Comparison of ENCODE assay signal across 8 cellular contexts in the genomic region with DNA sequence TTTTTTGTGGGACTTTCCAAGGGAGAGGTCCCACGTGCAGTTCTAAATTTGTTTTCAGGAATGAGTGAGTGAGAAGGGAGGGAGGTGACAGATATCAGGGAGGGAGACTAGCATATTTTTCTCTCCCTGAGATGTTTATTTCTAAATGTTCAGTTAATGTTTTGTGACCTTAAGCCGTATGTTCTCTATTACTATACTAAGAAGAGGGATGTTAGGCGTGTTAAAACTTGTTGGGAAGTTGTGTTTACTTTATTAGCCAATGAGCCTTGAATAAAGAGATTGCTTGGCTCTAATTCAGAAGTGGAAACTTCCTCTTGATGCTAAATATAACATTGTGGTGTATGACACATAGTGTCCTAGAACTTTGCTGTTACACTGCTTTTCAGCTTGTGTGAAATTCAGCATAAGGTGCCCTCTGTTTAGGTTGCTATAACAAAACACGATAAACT. TPM values are rescaled to one million over a fixed set of nuclear protein-coding genes. Genes with fewer than 3 reads are reported as not detected.
A peak's percentile ranks its signal among the peaks of the same experiment; 100 is the strongest.
DNase-seq lines count a peak whose midpoint lies in the region; ATAC-seq and TF ChIP-seq lines count a peak whose summit lies in the region.

No MANE protein-coding gene starts in this region.

- no peaks in the 10 kb centered on the region for H3K4me1 ChIP-seq in prostate gland (replicated peaks)

- H3K27me3 Mint-ChIP-seq in activated CD8-positive, alpha-beta memory T cell treated with anti-CD3 and anti-CD28 coated beads, Interleukin-2, amount 10 ng/mL, durations not matched to agents 7 days and 5 days = peaks cover 15% of the 10 kb centered on the region

- 36% methylated on average over 4 of the region's 4 CpGs for WGBS in prostate gland

- DNase-seq in astrocyte of the hippocampus (ENCODE audit: low read depth, low spot score) = peak; percentile 55
- DNase-seq in prostate gland (ENCODE audit: low spot score) = peak; percentile 12
- DNase-seq in NCI-H2029 treated with DMSO at 0.1 percent for 48 hours (lab: John Stamatoyannopoulos, UW) = no peak
- DNase-seq in activated CD8-positive, alpha-beta memory T cell treated with anti-CD3 and anti-CD28 coated beads, Interleukin-2, amount 10 ng/mL, durations not matched to agents 7 days and 5 days = no peak
- no peak for DNase-seq in H7

- no peak for TF ChIP-seq CTCF in prostate gland (IDR thresholded peaks at IDR 0.05)

- no peak overlapping the region for H3K4me3 Mint-ChIP-seq in activated CD8-positive, alpha-beta memory T cell treated with anti-CD3 and anti-CD28 coated beads, Interleukin-2, amount 10 ng/mL, durations not matched to agents 7 days and 5 days

- peak overlapping the region in 1 of 2 donors; percentile 7 for H3K27ac ChIP-seq in prostate gland

- ATAC-seq in GM18499 (IDR thresholded peaks at IDR 0.05; ENCODE audit: insufficient read depth, unreplicated experiment) (peak; percentile 47), HG03565 (IDR thresholded peaks at IDR 0.05; ENCODE audit: unreplicated experiment) (peak; percentile 74), HG02852 (IDR thresholded peaks at IDR 0.05; ENCODE audit: unreplicated experiment) (no peak)
- no peak for ATAC-seq in activated CD8-positive, alpha-beta memory T cell treated with anti-CD3 and anti-CD28 coated beads, Interleukin-2, amount 10 ng/mL, durations not matched to agents 7 days and 5 days

- H3K27me3 ChIP-seq in prostate gland (replicated peaks; ENCODE audit: insufficient read depth) (no peaks in the 10 kb centered on the region), H7 (ENCODE audit: control insufficient read depth, insufficient read depth, low read length) (no peaks in the 10 kb centered on the region)

- H3K4me3 ChIP-seq in prostate gland (no peak overlapping the region), H7 (ENCODE audit: insufficient read depth, low read depth, low read length) (no peak overlapping the region)

- no peaks in the 10 kb centered on the region for H3K36me3 ChIP-seq in prostate gland
- no peaks in the 10 kb centered on the region for H3K36me3 ChIP-seq in H7 (replicated peaks; ENCODE audit: control insufficient read depth, insufficient read depth, low read length)

- intact Hi-C loops in prostate gland (cut with DNase I) = no loop called here

- H3K36me3 Mint-ChIP-seq in activated CD8-positive, alpha-beta memory T cell treated with anti-CD3 and anti-CD28 coated beads, Interleukin-2, amount 10 ng/mL, durations not matched to agents 7 days and 5 days = no peaks in the 10 kb centered on the region

- no peaks in the 10 kb centered on the region for H3K9me3 ChIP-seq in prostate gland

- CTCF ChIA-PET in activated CD8-positive, alpha-beta memory T cell treated with anti-CD3 and anti-CD28 coated beads, Interleukin-2, amount 10 ng/mL, durations not matched to agents 7 days and 5 days (lab: Charles Lee) = no interaction called here

- H3K9me3 Mint-ChIP-seq in activated CD8-positive, alpha-beta memory T cell treated with anti-CD3 and anti-CD28 coated beads, Interleukin-2, amount 10 ng/mL, durations not matched to agents 7 days and 5 days (ENCODE audit: low read depth) = no peaks in the 10 kb centered on the region

- H3K4me1 Mint-ChIP-seq in activated CD8-positive, alpha-beta memory T cell treated with anti-CD3 and anti-CD28 coated beads, Interleukin-2, amount 10 ng/mL, durations not matched to agents 7 days and 5 days = no peaks in the 10 kb centered on the region

- no peak for TF ChIP-seq POLR2A in prostate gland (IDR thresholded peaks at IDR 0.05)

- H3K27ac Mint-ChIP-seq in activated CD8-positive, alpha-beta memory T cell treated with anti-CD3 and anti-CD28 coated beads, Interleukin-2, amount 10 ng/mL, durations not matched to agents 7 days and 5 days = no peak overlapping the region

RNA-seq across cellular contexts. Expression of gene DNAH11, which starts 37.3 kb away (rescaled TPM):
- total RNA-seq in prostate gland = 10 to 100 TPM in 1 of 2 donors, 1 to 10 TPM in 1; 1.6 to 13.3 TPM
- total RNA-seq in activated CD8-positive, alpha-beta memory T cell treated with anti-CD3 and anti-CD28 coated beads, Interleukin-2, amount 10 ng/mL, durations not matched to agents 7 days and 5 days = under 1 TPM; 0.15 to 0.28 TPM
- total RNA-seq in H7 (2014; rRNA removed; shearing (Covaris generic)) = 1.6 and 1.8 TPM in 2 replicates

Comparison
In these comparisons a context has a peak if more than half of its experiments do, and no peak if none do; other contexts are left out.
1. ATAC-seq: peak in GM18499 (single experiment) and HG03565 (single experiment); none in activated CD8-positive, alpha-beta memory T cell treated with anti-CD3 and anti-CD28 coated beads, Interleukin-2, amount 10 ng/mL, durations not matched to agents 7 days and 5 days (single experiment) and HG02852 (single experiment).
2. DNase-seq: peak in astrocyte of the hippocampus (single experiment) and prostate gland (single experiment); none in NCI-H2029 treated with DMSO at 0.1 percent for 48 hours (single experiment), activated CD8-positive, alpha-beta memory T cell treated with anti-CD3 and anti-CD28 coated beads, Interleukin-2, amount 10 ng/mL, durations not matched to agents 7 days and 5 days (single experiment) and H7 (single experiment).